Comparison of ENCODE assay signal across 13 cellular contexts in genomic region chr17:49695698-49696232, GRCh38. TPM values are rescaled to one million over a fixed set of nuclear protein-coding genes. Genes with fewer than 3 reads are reported as not detected.
A peak's percentile ranks its signal among the peaks of the same experiment; 100 is the strongest.
DNase-seq lines count a peak whose midpoint lies in the region; ATAC-seq and TF ChIP-seq lines count a peak whose summit lies in the region.
"Had no signal": no experiment of that assay in that cellular context is flagged by ENCODE, and none has a peak within 500 bp of the region (broad histone marks: within the 10 kb centered on the region; RNA-seq: fewer than 3 reads in every experiment).

No MANE protein-coding gene starts in this region.

- no peaks in the 10 kb centered on the region for H4K20me1 ChIP-seq in OCI-LY3 (ENCODE audit: insufficient read depth, low read length)

- H3K9me3 ChIP-seq in OCI-LY3 (ENCODE audit: insufficient read depth, low read length) = no peaks in the 10 kb centered on the region
- H3K9me3 ChIP-seq: psoas muscle, testis had no signal

- peaks cover 6% of the 10 kb centered on the region for H3K36me3 ChIP-seq in OCI-LY3 (replicated peaks; ENCODE audit: low read depth, low read length)

- peak overlapping the region; percentile 26; the same call in 1 of the 2 replicates for H3K4me3 ChIP-seq in OCI-LY3 (ENCODE audit: low read length)
- H3K4me3 ChIP-seq: psoas muscle, testis had no signal

- no peaks in the 10 kb centered on the region for H3K79me2 ChIP-seq in OCI-LY3 (ENCODE audit: low read length)

- no peak overlapping the region for H3K27ac ChIP-seq in OCI-LY3 (ENCODE audit: low read length)
- H3K27ac ChIP-seq: testis had no signal

- peaks cover 37% of the 10 kb centered on the region for H3K4me1 Mint-ChIP-seq in activated T-cell treated with anti-CD3 and anti-CD28 coated beads, Interleukin-2, amount 50 U/mL, for 72 hours (ENCODE audit: low read depth)
- peaks cover 31% of the 10 kb centered on the region for H3K4me1 Mint-ChIP-seq in central memory CD8-positive, alpha-beta T cell
- peaks cover 64% of the 10 kb centered on the region for H3K4me1 Mint-ChIP-seq in stimulated activated naive CD8-positive, alpha-beta T cell treated with anti-CD3 and anti-CD28 coated beads, Interleukin-15, amount 100 ng/mL, for 72 hours

- no peaks in the 10 kb centered on the region for H3K27me3 Mint-ChIP-seq in activated T-cell treated with anti-CD3 and anti-CD28 coated beads, Interleukin-2, amount 50 U/mL, for 72 hours (ENCODE audit: low read depth)
- H3K27me3 Mint-ChIP-seq in central memory CD8-positive, alpha-beta T cell = no peaks in the 10 kb centered on the region
- no peaks in the 10 kb centered on the region for H3K27me3 Mint-ChIP-seq in stimulated activated naive CD8-positive, alpha-beta T cell treated with anti-CD3 and anti-CD28 coated beads, Interleukin-15, amount 100 ng/mL, for 72 hours
- H3K27me3 Mint-ChIP-seq: naive B cell had no signal

- no peaks in the 10 kb centered on the region for H3K9me3 Mint-ChIP-seq in activated T-cell treated with anti-CD3 and anti-CD28 coated beads, Interleukin-2, amount 50 U/mL, for 72 hours
- H3K9me3 Mint-ChIP-seq in central memory CD8-positive, alpha-beta T cell = no peaks in the 10 kb centered on the region
- H3K9me3 Mint-ChIP-seq in stimulated activated naive CD8-positive, alpha-beta T cell treated with anti-CD3 and anti-CD28 coated beads, Interleukin-15, amount 100 ng/mL, for 72 hours = no peaks in the 10 kb centered on the region
- H3K9me3 Mint-ChIP-seq: naive B cell had no signal

- peak; percentile 38 to 43 for ATAC-seq in activated T-cell treated with anti-CD3 and anti-CD28 coated beads, Interleukin-2, amount 50 U/mL, for 72 hours (replicated peaks in 1 of 2)
- no peak for ATAC-seq in central memory CD8-positive, alpha-beta T cell (replicated peaks; ENCODE audit: extremely low read depth, poor library complexity, severe bottlenecking)
- ATAC-seq in stimulated activated naive CD8-positive, alpha-beta T cell treated with anti-CD3 and anti-CD28 coated beads, Interleukin-15, amount 100 ng/mL, for 72 hours = peak; percentile 49
- ATAC-seq in HG02885 (IDR thresholded peaks at IDR 0.05; ENCODE audit: poor library complexity, unreplicated experiment) = no peak
- no peak for ATAC-seq in HG02852 (IDR thresholded peaks at IDR 0.05; ENCODE audit: unreplicated experiment)

- peak overlapping the region; percentile 32; the same call in 1 of the 2 replicates for H3K9ac ChIP-seq in OCI-LY3 (ENCODE audit: low read length)

- TF ChIP-seq CTCF in OCI-LY3 (IDR thresholded peaks at IDR 0.05; ENCODE audit: low read depth, low read length) = no peak

- DNase-seq in activated T-cell treated with anti-CD3 and anti-CD28 coated beads, Interleukin-2, amount 50 U/mL, for 72 hours = no peak
- no peak for DNase-seq in activated T-cell treated with anti-CD3 and anti-CD28 coated beads, Interleukin-2, amount 50 U/mL, for 48 hours
- DNase-seq in central memory CD8-positive, alpha-beta T cell (ENCODE audit: low spot score in 2 of 2) = no peak
- DNase-seq in stimulated activated naive CD8-positive, alpha-beta T cell treated with anti-CD3 and anti-CD28 coated beads, Interleukin-15, amount 100 ng/mL, for 72 hours = no peak
- DNase-seq in NOMO-1 treated with DMSO at 0.1 percent for 48 hours (lab: John Stamatoyannopoulos, UW; ENCODE audit: unreplicated experiment) = no peak
- DNase-seq: NCI-H2029, NCI-H524 treated with DMSO at 0.1 percent for 48 hours had no signal

- H3K4me1 ChIP-seq in OCI-LY3 (ENCODE audit: low read length) = peaks cover 17% of the 10 kb centered on the region

- no peaks in the 10 kb centered on the region for H3K27me3 ChIP-seq in OCI-LY3 (ENCODE audit: low read depth, low read length)
- H3K27me3 ChIP-seq: testis had no signal

- H3K4me2 ChIP-seq in OCI-LY3 (ENCODE audit: low read length) = peak overlapping the region; percentile 51

- H3K27ac Mint-ChIP-seq in activated T-cell treated with anti-CD3 and anti-CD28 coated beads, Interleukin-2, amount 50 U/mL, for 72 hours = peak overlapping the region; percentile 43
- peak overlapping the region; percentile 64 for H3K27ac Mint-ChIP-seq in central memory CD8-positive, alpha-beta T cell (ENCODE audit: low read depth)
- H3K27ac Mint-ChIP-seq in stimulated activated naive CD8-positive, alpha-beta T cell treated with anti-CD3 and anti-CD28 coated beads, Interleukin-15, amount 100 ng/mL, for 72 hours = peak overlapping the region in 1 of 2 donors; percentile 45

- peak overlapping the region; percentile 66 to 75 for H3K4me3 Mint-ChIP-seq in activated T-cell treated with anti-CD3 and anti-CD28 coated beads, Interleukin-2, amount 50 U/mL, for 72 hours
- H3K4me3 Mint-ChIP-seq in central memory CD8-positive, alpha-beta T cell = peak overlapping the region; percentile 17
- peak overlapping the region; percentile 61 to 63 for H3K4me3 Mint-ChIP-seq in stimulated activated naive CD8-positive, alpha-beta T cell treated with anti-CD3 and anti-CD28 coated beads, Interleukin-15, amount 100 ng/mL, for 72 hours
- H3K4me3 Mint-ChIP-seq: naive B cell had no signal

- peaks cover 0 to 3% of the 10 kb centered on the region in 2 donors for H3K36me3 Mint-ChIP-seq in activated T-cell treated with anti-CD3 and anti-CD28 coated beads, Interleukin-2, amount 50 U/mL, for 72 hours (ENCODE audit: insufficient read depth in 2 of 2)
- peaks cover 20% of the 10 kb centered on the region for H3K36me3 Mint-ChIP-seq in central memory CD8-positive, alpha-beta T cell (ENCODE audit: insufficient read depth)

- peak overlapping the region; percentile 94 for H2AFZ ChIP-seq in OCI-LY3 (ENCODE audit: low read depth, low read length)

RNA-seq across cellular contexts. Expression of gene SLC35B1, which starts 12.0 kb away (rescaled TPM):
- 10 to 100 TPM; 62.6 to 73.9 TPM for total RNA-seq in activated T-cell treated with anti-CD3 and anti-CD28 coated beads, Interleukin-2, amount 50 U/mL, for 72 hours

RNA-seq across cellular contexts. Expression of gene SPOP, which starts 17.9 kb away (rescaled TPM):
- 10 to 100 TPM; 77.8 to 82.2 TPM for total RNA-seq in activated T-cell treated with anti-CD3 and anti-CD28 coated beads, Interleukin-2, amount 50 U/mL, for 72 hours

Comparison
In these comparisons a context has a peak if more than half of its experiments do, and no peak if none do; other contexts are left out.
1. ATAC-seq: peak in activated T-cell treated with anti-CD3 and anti-CD28 coated beads, Interleukin-2, amount 50 U/mL, for 72 hours (2 of 2) and stimulated activated naive CD8-positive, alpha-beta T cell treated with anti-CD3 and anti-CD28 coated beads, Interleukin-15, amount 100 ng/mL, for 72 hours (single experiment); none in central memory CD8-positive, alpha-beta T cell (single experiment), HG02885 (single experiment) and HG02852 (single experiment).
2. H3K4me3 Mint-ChIP-seq: peak in every context shown above with its lines; median percentile 70 in activated T-cell treated with anti-CD3 and anti-CD28 coated beads, Interleukin-2, amount 50 U/mL, for 72 hours; 62 in stimulated activated naive CD8-positive, alpha-beta T cell treated with anti-CD3 and anti-CD28 coated beads, Interleukin-15, amount 100 ng/mL, for 72 hours; 17 in central memory CD8-positive, alpha-beta T cell.